In genomic region chr16:21521048-21521389, GRCh38 we compare ENCODE assay signal across 8 cellular contexts.
A peak's percentile ranks its signal among the peaks of the same experiment; 100 is the strongest.
DNase-seq lines count a peak whose midpoint lies in the region; ATAC-seq and TF ChIP-seq lines count a peak whose summit lies in the region.
"Not testable (repeated sequence)": the region's sequence is repeated elsewhere in the genome, so short reads cannot be mapped to it uniquely, and the experiment has no call there.

No MANE protein-coding gene starts in this region.

- RAD21 ChIA-PET in HCT116 (lab: Charles Lee; ENCODE audit: low non-redundant PET in 1 of 2, low total read pairs in 2 of 2, uncharacterized antibody in 2 of 2, unreplicated experiment in 2 of 2): not testable (repeated sequence)

- DNase-seq in AG04450 (ENCODE audit: low read depth, low spot score); HCT116 (ENCODE audit: low read depth, low spot score); PC-9; adipocyte (ENCODE audit: low read depth); endothelial cell (ENCODE audit: low spot score): not testable (repeated sequence)
- DNase-seq in neural progenitor cell (ENCODE audit: low spot score): peak; percentile 50

- H3K9me3 Mint-ChIP-seq in endothelial cell (ENCODE audit: unreplicated experiment); neural progenitor cell: not testable (repeated sequence)

- not testable (repeated sequence) for H3K36me3 Mint-ChIP-seq in endothelial cell (ENCODE audit: low read depth, unreplicated experiment); neural progenitor cell

- not testable (repeated sequence) for H3K27me3 ChIP-seq in AG04450 (ENCODE audit: control insufficient read depth, insufficient read depth, low read length); HCT116 (ENCODE audit: insufficient read depth, low read length); PC-9 (ENCODE audit: insufficient read depth, low read depth); adipocyte (replicated peaks; ENCODE audit: control insufficient read depth, insufficient read depth, low read length); iPS-20b (ENCODE audit: insufficient read depth, low read length); neural progenitor cell; subcutaneous abdominal adipose tissue (ENCODE audit: control insufficient read depth in 5 of 5, insufficient read depth in 4 of 5, low read length in 5 of 5)

- peak overlapping the region; percentile 83 for H3K9ac ChIP-seq in HCT116 (ENCODE audit: low read length)
- peak overlapping the region; percentile 57 for H3K9ac ChIP-seq in adipocyte (ENCODE audit: low read length)
- peak overlapping the region; percentile 82; the same call in 1 of the 2 replicates for H3K9ac ChIP-seq in iPS-20b (ENCODE audit: low read depth, low read length)
- peak overlapping the region; percentile 1 for H3K9ac ChIP-seq in neural progenitor cell
- H3K9ac ChIP-seq in subcutaneous abdominal adipose tissue (ENCODE audit: low read length in 5 of 5): not testable (repeated sequence)

- H2AFZ ChIP-seq in HCT116 (ENCODE audit: low read depth, low read length, poor library complexity, severe bottlenecking); neural progenitor cell (replicated peaks): not testable (repeated sequence)
- 0 out of 2 replicates have a peak overlapping the region, but pooled peaks have one; percentile 29 for H2AFZ ChIP-seq in PC-9

- not testable (repeated sequence) for ATAC-seq in HCT116

- H3K27ac Mint-ChIP-seq in endothelial cell (ENCODE audit: unreplicated experiment): not testable (repeated sequence)
- peak overlapping the region; percentile 94 for H3K27ac Mint-ChIP-seq in neural progenitor cell

- not testable (repeated sequence) for H3K9me3 ChIP-seq in AG04450 (ENCODE audit: control insufficient read depth, insufficient read depth, low read length); HCT116 (ENCODE audit: control insufficient read depth in 1 of 2, insufficient read depth in 1 of 2, low read depth in 1 of 2, low read length in 2 of 2); PC-9 (ENCODE audit: insufficient read depth, low read depth); adipocyte (ENCODE audit: control insufficient read depth, low read length); iPS-20b (ENCODE audit: insufficient read depth, low read depth, low read length); neural progenitor cell (ENCODE audit: low read depth); subcutaneous abdominal adipose tissue (ENCODE audit: control insufficient read depth in 5 of 5, low read length in 5 of 5)

- CTCF ChIA-PET in AG04450 (lab: Charles Lee): interaction anchor here (0.5 kb wide), 1 partner anchor 607 kb away, joined by 6 read pairs; no protein-coding TSS in a partner anchor
- CTCF ChIA-PET in HCT116 (lab: Charles Lee); PC-9 (lab: Charles Lee): not testable (repeated sequence)

- TSS peak; percentile 85 for BruUV-seq in HCT116 (replicated peaks; lab: Mats Ljungman, UMichigan)
- BruUV-seq in PC-9 (replicated peaks; lab: Mats Ljungman, UMichigan): TSS peak; percentile 16

- H3K4me3 ChIP-seq in AG04450 (ENCODE audit: low read depth, low read length); PC-9; adipocyte (ENCODE audit: low read length); subcutaneous abdominal adipose tissue (ENCODE audit: low read depth in 1 of 5, low read length in 5 of 5): not testable (repeated sequence)
- peak overlapping the region in 1 of 2 experiments; percentile 47; a peak in 1 of 4 replicates for H3K4me3 ChIP-seq in HCT116 (replicated peaks in 1 of 2; ENCODE audit: low read depth in 1 of 2, low read length in 2 of 2)
- H3K4me3 ChIP-seq in iPS-20b (ENCODE audit: low read length): peak overlapping the region; percentile 57
- peak overlapping the region; percentile 84 for H3K4me3 ChIP-seq in neural progenitor cell

- not testable (repeated sequence) for TF ChIP-seq RAD21 in HCT116 (IDR thresholded peaks at IDR 0.05; ENCODE audit: low read depth)

- peaks cover 23% of the 10 kb centered on the region for H3K4me1 Mint-ChIP-seq in endothelial cell (ENCODE audit: unreplicated experiment)
- peaks cover 26% of the 10 kb centered on the region for H3K4me1 Mint-ChIP-seq in neural progenitor cell

- TF ChIP-seq CTCF in AG04450 (IDR thresholded peaks at IDR 0.05; ENCODE audit: low read depth, low read length); HCT116 (IDR thresholded peaks at IDR 0.05 in 2 of 3, conservative IDR thresholded peaks at IDR 0.05 in 1 of 3; ENCODE audit: borderline replicate concordance in 1 of 3, insufficient read depth in 1 of 3, low read depth in 2 of 3, low read length in 2 of 3); PC-9 (conservative IDR thresholded peaks at IDR 0.05); endothelial cell (IDR thresholded peaks at IDR 0.05; ENCODE audit: unreplicated experiment); neural progenitor cell (IDR thresholded peaks at IDR 0.05): not testable (repeated sequence)

- H3K27ac ChIP-seq in AG04450 (ENCODE audit: low read depth, low read length): peak overlapping the region; percentile 68
- H3K27ac ChIP-seq in HCT116 (ENCODE audit: low read depth, low read length): peak overlapping the region; percentile 90
- H3K27ac ChIP-seq in PC-9: peak overlapping the region; percentile 12; the same call in 1 of the 2 replicates
- H3K27ac ChIP-seq in iPS-20b (ENCODE audit: low read length): peak overlapping the region; percentile 65
- H3K27ac ChIP-seq in neural progenitor cell: peak overlapping the region; percentile 91
- H3K27ac ChIP-seq in subcutaneous abdominal adipose tissue (ENCODE audit: low read depth, low read length): peak overlapping the region; percentile 30

- H3K4me1 ChIP-seq in HCT116 (ENCODE audit: control insufficient read depth in 1 of 2, insufficient read depth in 2 of 2, low read length in 2 of 2): peaks cover 15 to 24% of the 10 kb centered on the region in 2 experiments
- peaks cover 37% of the 10 kb centered on the region for H3K4me1 ChIP-seq in PC-9 (replicated peaks; ENCODE audit: insufficient read depth)
- H3K4me1 ChIP-seq in adipocyte (ENCODE audit: control insufficient read depth, insufficient read depth, low read length): peaks cover 26% of the 10 kb centered on the region
- peaks cover 19% of the 10 kb centered on the region for H3K4me1 ChIP-seq in iPS-20b (ENCODE audit: insufficient read depth, low read length)
- H3K4me1 ChIP-seq in neural progenitor cell: peaks cover 31% of the 10 kb centered on the region
- peaks cover 5 to 35% (median 18%) of the 10 kb centered on the region in 5 donors for H3K4me1 ChIP-seq in subcutaneous abdominal adipose tissue (ENCODE audit: control insufficient read depth in 5 of 5, insufficient read depth in 5 of 5, low read length in 5 of 5)

- POLR2A ChIA-PET in AG04450 (lab: Yijun Ruan, JAX); HCT116 (lab: Charles Lee): not testable (repeated sequence)
- POLR2A ChIA-PET in PC-9 (lab: Charles Lee; ENCODE audit: unreplicated experiment): interaction anchor here (0.6 kb wide), 2 partner anchors 10 to 20 kb away, joined by 3 to 19 read pairs; no protein-coding TSS in a partner anchor

- peaks cover 40% of the 10 kb centered on the region for H3F3A ChIP-seq in PC-9 (ENCODE audit: insufficient read depth, low read depth)
- H3F3A ChIP-seq in neural progenitor cell (ENCODE audit: low read depth): peaks cover 44% of the 10 kb centered on the region

- H4K20me1 ChIP-seq in HCT116 (ENCODE audit: insufficient read depth): not testable (repeated sequence)
- peaks cover 14% of the 10 kb centered on the region for H4K20me1 ChIP-seq in PC-9 (ENCODE audit: insufficient read depth)
- peaks cover 32% of the 10 kb centered on the region for H4K20me1 ChIP-seq in neural progenitor cell (ENCODE audit: low read depth)

- TF ChIP-seq POLR2A in HCT116 (IDR thresholded peaks at IDR 0.05; ENCODE audit: borderline replicate concordance, extremely low read depth, insufficient read depth, insufficient read length): not testable (repeated sequence)

- H3K27me3 Mint-ChIP-seq in endothelial cell (ENCODE audit: unreplicated experiment); neural progenitor cell (ENCODE audit: insufficient read depth, low read depth): not testable (repeated sequence)

- H3K4me3 Mint-ChIP-seq in endothelial cell (ENCODE audit: unreplicated experiment) (peak overlapping the region; percentile 62), neural progenitor cell (peak overlapping the region; percentile 82)

- peak overlapping the region; percentile 81 for H3K4me2 ChIP-seq in HCT116 (ENCODE audit: low read length)
- peak overlapping the region; percentile 80 for H3K4me2 ChIP-seq in PC-9
- peak overlapping the region; percentile 72 for H3K4me2 ChIP-seq in neural progenitor cell

- not testable (repeated sequence) for H3K36me3 ChIP-seq in HCT116 (ENCODE audit: control insufficient read depth in 1 of 2, insufficient read depth in 2 of 2, low read length in 2 of 2); PC-9 (ENCODE audit: low read depth); adipocyte (ENCODE audit: control insufficient read depth, insufficient read depth, low read length, severe bottlenecking); iPS-20b (ENCODE audit: insufficient read depth, low read depth, low read length); neural progenitor cell; subcutaneous abdominal adipose tissue (ENCODE audit: control insufficient read depth in 5 of 5, insufficient read depth in 5 of 5, low read length in 5 of 5)

- not testable (repeated sequence) for H3K9me2 ChIP-seq in HCT116 (ENCODE audit: insufficient read depth); PC-9 (ENCODE audit: insufficient read depth)

- H3K79me2 ChIP-seq in HCT116 (ENCODE audit: insufficient read depth, low read length) (peaks cover 32% of the 10 kb centered on the region), PC-9 (ENCODE audit: low read depth) (peaks cover 36% of the 10 kb centered on the region), neural progenitor cell (ENCODE audit: low read depth) (peaks cover 40% of the 10 kb centered on the region)

- intact Hi-C loops in HCT116 (cut with micrococcal nuclease); PC-9 (cut with micrococcal nuclease; ENCODE audit: unreplicated experiment): not testable (repeated sequence)

Comparison
In these comparisons a context has a peak if more than half of its experiments do, and no peak if none do; other contexts are left out.
1. H3K27ac ChIP-seq: peak in every context shown above with its lines; median percentile 91 in neural progenitor cell; 90 in HCT116; 68 in AG04450; 65 in iPS-20b; 30 in subcutaneous abdominal adipose tissue; 12 in PC-9.